Comparison of ENCODE assay signal across 18 cellular contexts in the genomic region with DNA sequence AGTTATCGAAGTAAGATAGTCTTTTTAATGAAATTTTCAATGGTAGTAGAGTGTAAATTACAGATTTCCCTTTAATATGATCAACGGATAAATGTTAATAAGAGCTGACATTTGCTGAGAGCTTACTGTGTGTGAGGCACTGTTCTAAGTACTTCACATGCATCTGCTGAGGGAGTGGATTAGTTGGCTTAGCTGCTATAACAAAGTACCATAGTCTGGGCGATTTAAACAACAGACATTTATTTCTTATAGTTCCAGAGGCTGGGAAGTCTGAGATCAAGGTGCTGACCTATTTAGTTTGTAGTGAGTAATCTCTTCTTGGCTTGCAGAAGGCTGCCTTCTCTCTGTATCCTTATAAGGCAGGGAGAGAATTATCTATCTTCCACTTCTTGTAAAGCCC.
A peak's percentile ranks its signal among the peaks of the same experiment; 100 is the strongest.
DNase-seq lines count a peak whose midpoint lies in the region; ATAC-seq, FAIRE-seq and TF ChIP-seq lines count a peak whose summit lies in the region.
"Had no signal": no experiment of that assay in that cellular context is flagged by ENCODE, and none has a peak within 500 bp of the region (broad histone marks: within the 10 kb centered on the region; RNA-seq: fewer than 3 reads in every experiment).

No MANE protein-coding gene starts in this region.

- H3K27ac ChIP-seq in pancreas, result no peak overlapping the region
- no peak overlapping the region for H3K27ac ChIP-seq in upper lobe of right lung

- H3K36me3 ChIP-seq in pancreas (no peaks in the 10 kb centered on the region), upper lobe of right lung (no peaks in the 10 kb centered on the region)
- H3K36me3 ChIP-seq: HAP-1 had no signal

- intact Hi-C loops in pancreas (cut with DNase I) (no loop called here), upper lobe of right lung (cut with DNase I) (no loop called here)

- H3K4me3 ChIP-seq in retinal pigment epithelial cell (ENCODE audit: low read length) (no peak overlapping the region), pancreas (no peak overlapping the region), upper lobe of right lung (no peak overlapping the region)
- H3K4me3 ChIP-seq: HAP-1 had no signal

- H3K9me3 ChIP-seq in pancreas (no peaks in the 10 kb centered on the region), upper lobe of right lung (no peaks in the 10 kb centered on the region)
- H3K9me3 ChIP-seq: HAP-1 had no signal

- DNase-seq in HCEC 1CT, result peak; percentile 3
- peak; percentile 83 for DNase-seq in NCI-H82 treated with DMSO at 0.1 percent for 48 hours (lab: John Stamatoyannopoulos, UW; ENCODE audit: unreplicated experiment)
- DNase-seq in retinal pigment epithelial cell (ENCODE audit: low read depth), result peak; percentile 89
- no peak for DNase-seq in pancreas
- DNase-seq in upper lobe of right lung, result no peak
- DNase-seq: C1 segment of cervical spinal cord; Calu3; CD4-positive, alpha-beta memory T cell; COR-L47; DMS 273 treated with DMSO at 0.1 percent for 48 hours; DMS79 treated with DMSO at 0.1 percent for 48 hours; GF-D8; GOT3 had no signal

- ATAC-seq in esophagus mucosa, result no peak
- no peak for ATAC-seq in pancreas
- ATAC-seq in upper lobe of right lung, result no peak

- WGBS in pancreas, 2 donors, result 48 to 51% methylated on average over 3 of the region's 3 CpGs

- FAIRE-seq in pancreas (lab: Jason Lieb, UNC), result no peak
- FAIRE-seq: GM12891, GM18507, H54 had no signal

- no peaks in the 10 kb centered on the region for H3K4me1 ChIP-seq in pancreas
- no peaks in the 10 kb centered on the region for H3K4me1 ChIP-seq in upper lobe of right lung

- H3K27me3 ChIP-seq in pancreas, result no peaks in the 10 kb centered on the region
- H3K27me3 ChIP-seq in upper lobe of right lung, result no peaks in the 10 kb centered on the region

- TF ChIP-seq CTCF in retinal pigment epithelial cell (conservative IDR thresholded peaks at IDR 0.05; ENCODE audit: low read depth, low read length) (no peak), pancreas (IDR thresholded peaks at IDR 0.05) (no peak), upper lobe of right lung (IDR thresholded peaks at IDR 0.05) (no peak)

Comparison
In these comparisons a context has a peak if more than half of its experiments do, and no peak if none do; other contexts are left out.
1. DNase-seq: peak in HCEC 1CT (single experiment), NCI-H82 treated with DMSO at 0.1 percent for 48 hours (single experiment) and retinal pigment epithelial cell (single experiment); none in pancreas (0 of 6) and upper lobe of right lung (single experiment).